Comparison of ENCODE assay signal across 21 cellular contexts in genomic region chr15:63040954-63041353, GRCh38. TPM values are rescaled to one million over a fixed set of nuclear protein-coding genes. Genes with fewer than 3 reads are reported as not detected.
DNase-seq lines count a peak whose midpoint lies in the region; ATAC-seq, FAIRE-seq and TF ChIP-seq lines count a peak whose summit lies in the region.
"Had no signal": no experiment of that assay in that cellular context is flagged by ENCODE, and none has a peak within 500 bp of the region (broad histone marks: within the 10 kb centered on the region; RNA-seq: fewer than 3 reads in every experiment).

No MANE protein-coding gene starts in this region.

- no peak for FAIRE-seq in small intestine (lab: Jason Lieb, UNC)
- FAIRE-seq: frontal cortex had no signal

- TF ChIP-seq CTCF in colonic mucosa (IDR thresholded peaks at IDR 0.05), result no peak
- no peak for TF ChIP-seq CTCF in CD8-positive, alpha-beta T cell (IDR thresholded peaks at IDR 0.05)

- no peaks in the 10 kb centered on the region for H3K9me3 Mint-ChIP-seq in CD8-positive, alpha-beta T cell
- H3K9me3 Mint-ChIP-seq: activated T-helper 2 cell treated with anti-CD3 and anti-CD28 coated beads, Interferon-gamma antibody, Interleukin-2, Interleukin-4, amounts not matched to agents 10 μg/mL and 5 μg/mL and 100 μg/mL, durations not matched to agents 14 hours and 24 hours and 36 hours; stimulated activated naive B cell treated with anti-CD40 and anti-IgM and Interleukin-4, amounts not matched to agents 10 μg/mL and 1 μg/mL and 100 μg/mL, for 72 hours; T-helper 2 cell treated with Interferon-gamma antibody and Interleukin-4, amounts not matched to agents 5 μg/mL and 100 μg/mL, for 36 hours had no signal

- DNase-seq in colonic mucosa, result no peak
- no peak for DNase-seq in left lobe of liver (ENCODE audit: low spot score)
- DNase-seq in SHP77 treated with DMSO at 0.1 percent for 48 hours (lab: John Stamatoyannopoulos, UW), result no peak
- DNase-seq in small intestine, result no peak
- no peak for DNase-seq in CD8-positive, alpha-beta T cell
- no peak for DNase-seq in NCI-H446 (lab: John Stamatoyannopoulos, UW)
- DNase-seq: activated CD4-positive, alpha-beta T cell treated with anti-CD3 and anti-CD28 coated beads, Interleukin-2, amount 50 U/mL, for 1 hour; effector memory CD4-positive, alpha-beta T cell; GM23248; Karpas-422; lower lobe of right lung; NCI-H2029; NCI-H69; stimulated activated CD4-positive, alpha-beta T cell treated with anti-CD3 and anti-CD28 coated beads, Interleukin-4, amount 100 ng/mL, for 4 hours; stimulated activated naive B cell treated with anti-CD40 and anti-IgM and Interleukin-4, amounts not matched to agents 10 μg/mL and 1 μg/mL and 100 μg/mL, for 72 hours had no signal

- H3K4me3 Mint-ChIP-seq in CD8-positive, alpha-beta T cell, result no peak overlapping the region
- H3K4me3 Mint-ChIP-seq: T-helper 2 cell treated with Interferon-gamma antibody and Interleukin-4, amounts not matched to agents 5 μg/mL and 100 μg/mL, for 36 hours had no signal

- H3K27ac ChIP-seq in HUES64 (ENCODE audit: low read depth, low read length), result peak overlapping the region; percentile 28; the same call in 1 of the 2 replicates
- peak overlapping the region; percentile 83 for H3K27ac ChIP-seq in colonic mucosa
- H3K27ac ChIP-seq in skeletal muscle tissue (ENCODE audit: low read depth, low read length), result peak overlapping the region; percentile 94
- no peak overlapping the region for H3K27ac ChIP-seq in small intestine (ENCODE audit: low read depth in 1 of 2, low read length in 1 of 2)
- H3K27ac ChIP-seq in CD8-positive, alpha-beta T cell (ENCODE audit: low read depth, low read length), result no peak overlapping the region
- H3K27ac ChIP-seq: BLaER1, lower lobe of right lung had no signal

- peaks cover 12% of the 10 kb centered on the region for H3K4me1 Mint-ChIP-seq in CD8-positive, alpha-beta T cell (ENCODE audit: low read depth)

- ATAC-seq in left lobe of liver, result peak; percentile 24
- no peak for ATAC-seq in CD8-positive, alpha-beta T cell
- ATAC-seq: lower lobe of right lung; stimulated activated naive B cell treated with anti-CD40 and anti-IgM and Interleukin-4, amounts not matched to agents 10 μg/mL and 1 μg/mL and 100 μg/mL, for 72 hours had no signal

- POLR2A ChIA-PET in CD8-positive, alpha-beta T cell (lab: Charles Lee), result no interaction called here

- peaks cover 53% of the 10 kb centered on the region for H3K27me3 Mint-ChIP-seq in CD8-positive, alpha-beta T cell (ENCODE audit: low read depth)

- H3K4me1 ChIP-seq in HUES64 (ENCODE audit: insufficient read depth, low read length) (peaks cover 37% of the 10 kb centered on the region), colonic mucosa (no peaks in the 10 kb centered on the region), skeletal muscle tissue (ENCODE audit: control insufficient read depth in 3 of 3, insufficient read depth in 3 of 3, low read length in 3 of 3) (peaks cover 16 to 36% (median 26%) of the 10 kb centered on the region in 3 donors), small intestine (ENCODE audit: control insufficient read depth in 2 of 2, insufficient read depth in 1 of 2, low read depth in 1 of 2, low read length in 1 of 2) (peaks cover 0 to 3% of the 10 kb centered on the region in 2 donors)
- H3K4me1 ChIP-seq in CD8-positive, alpha-beta T cell (ENCODE audit: insufficient read depth, low read length), result peaks cover 13% of the 10 kb centered on the region
- H3K4me1 ChIP-seq: BLaER1 had no signal

- H3K9me3 ChIP-seq in HUES64 (ENCODE audit: insufficient read depth, low read depth, low read length) (no peaks in the 10 kb centered on the region), colonic mucosa (no peaks in the 10 kb centered on the region), skeletal muscle tissue (ENCODE audit: control insufficient read depth in 3 of 3, low read length in 3 of 3) (no peaks in the 10 kb centered on the region), small intestine (ENCODE audit: control insufficient read depth, low read depth) (no peaks in the 10 kb centered on the region)
- no peaks in the 10 kb centered on the region for H3K9me3 ChIP-seq in CD8-positive, alpha-beta T cell (ENCODE audit: low read length)
- H3K9me3 ChIP-seq: lower lobe of right lung had no signal

- H3K27ac Mint-ChIP-seq in CD8-positive, alpha-beta T cell, result no peak overlapping the region
- H3K27ac Mint-ChIP-seq: activated T-helper 2 cell treated with anti-CD3 and anti-CD28 coated beads, Interferon-gamma antibody, Interleukin-2, Interleukin-4, amounts not matched to agents 10 μg/mL and 5 μg/mL and 100 μg/mL, durations not matched to agents 14 hours and 24 hours and 36 hours; stimulated activated naive B cell treated with anti-CD40 and anti-IgM and Interleukin-4, amounts not matched to agents 10 μg/mL and 1 μg/mL and 100 μg/mL, for 72 hours; T-helper 2 cell treated with Interferon-gamma antibody and Interleukin-4, amounts not matched to agents 5 μg/mL and 100 μg/mL, for 36 hours had no signal

- H3K27me3 ChIP-seq in HUES64 (ENCODE audit: insufficient read depth, low read length) (no peaks in the 10 kb centered on the region), colonic mucosa (no peaks in the 10 kb centered on the region), skeletal muscle tissue (ENCODE audit: control insufficient read depth in 3 of 3, insufficient read depth in 3 of 3, low read length in 3 of 3) (peaks cover 0 to 14% (median 9%) of the 10 kb centered on the region in 3 donors), small intestine (ENCODE audit: control insufficient read depth in 2 of 2, insufficient read depth in 2 of 2, low read length in 2 of 2) (peaks cover 0 to 17% of the 10 kb centered on the region in 2 donors)
- H3K27me3 ChIP-seq in CD8-positive, alpha-beta T cell (ENCODE audit: insufficient read depth, low read length), result peaks cover 29% of the 10 kb centered on the region

- 73% methylated on average over 6 of the region's 6 CpGs for WGBS in HUES64
- 77 to 82% (median 80%) methylated on average over 6 of the region's 6 CpGs for WGBS in small intestine, 3 donors

- peaks cover 20% of the 10 kb centered on the region for H3K36me3 ChIP-seq in HUES64 (ENCODE audit: insufficient read depth, low read length)
- H3K36me3 ChIP-seq in colonic mucosa, result no peaks in the 10 kb centered on the region
- peaks cover 0 to 7% (median 4%) of the 10 kb centered on the region in 3 donors for H3K36me3 ChIP-seq in skeletal muscle tissue (ENCODE audit: control insufficient read depth in 3 of 3, insufficient read depth in 3 of 3, low read length in 3 of 3)
- no peaks in the 10 kb centered on the region for H3K36me3 ChIP-seq in small intestine (ENCODE audit: control insufficient read depth in 2 of 2, insufficient read depth in 2 of 2, low read length in 2 of 2)
- no peaks in the 10 kb centered on the region for H3K36me3 ChIP-seq in CD8-positive, alpha-beta T cell (ENCODE audit: insufficient read depth, low read length)
- H3K36me3 ChIP-seq: BLaER1, lower lobe of right lung had no signal

- H3K9ac ChIP-seq in HUES64 (ENCODE audit: low read depth, low read length) (peak overlapping the region; percentile 92; the same call in 1 of the 2 replicates), colonic mucosa (ENCODE audit: low read depth in 2 of 2, low read length in 2 of 2) (peak overlapping the region in 1 of 2 donors; percentile 95), skeletal muscle tissue (ENCODE audit: low read depth in 1 of 3, low read length in 3 of 3) (peak overlapping the region; percentile 68 to 91 (median 85))
- H3K9ac ChIP-seq: BLaER1 had no signal

- CTCF ChIA-PET in CD8-positive, alpha-beta T cell (lab: Charles Lee), result interaction anchor here (1.0 to 2.9 kb wide), 2 partner anchors 7 to 53 kb away, joined by 3 to 15 read pairs; no protein-coding TSS in a partner anchor

- no peaks in the 10 kb centered on the region for H3K36me3 Mint-ChIP-seq in CD8-positive, alpha-beta T cell
- H3K36me3 Mint-ChIP-seq: stimulated activated naive B cell treated with anti-CD40 and anti-IgM and Interleukin-4, amounts not matched to agents 10 μg/mL and 1 μg/mL and 100 μg/mL, for 72 hours had no signal

- intact Hi-C loops in colonic mucosa (cut with DNase I), result loop anchor here (5.0 to 10.0 kb wide), 2 partner anchors 194 to 364 kb away; no protein-coding TSS in a partner anchor
- intact Hi-C loops in CD8-positive, alpha-beta T cell (cut with DNase I, micrococcal nuclease), result no loop called here

- H3K4me3 ChIP-seq in HUES64 (ENCODE audit: low read length) (peak overlapping the region; percentile 97), colonic mucosa (no peak overlapping the region), skeletal muscle tissue (ENCODE audit: low read length in 3 of 3) (peak overlapping the region; percentile 3 to 69 (median 67)), small intestine (ENCODE audit: low read depth in 1 of 2, low read length in 2 of 2) (no peak overlapping the region)
- H3K4me3 ChIP-seq in CD8-positive, alpha-beta T cell (ENCODE audit: low read depth, low read length), result no peak overlapping the region
- H3K4me3 ChIP-seq: BLaER1 had no signal

RNA-seq across cellular contexts. Expression of gene TPM1, which starts 1.6 kb away (rescaled TPM):
- polyA plus RNA-seq in HUES64 (2013, experiment 1 of 2), result 315 TPM
- 324 TPM for polyA plus RNA-seq in HUES64 (2013, experiment 2 of 2)
- total RNA-seq in colonic mucosa (100 to 1,000 TPM; 423 to 769 TPM), left lobe of liver (52.6 TPM), skeletal muscle tissue (4,149 TPM)
- polyA plus RNA-seq in small intestine, result 100 to 1,000 TPM; 353 to 542 (median 411) TPM
- total RNA-seq in CD8-positive, alpha-beta T cell, result 1 to 10 TPM; 8.6 to 9.4 TPM

Comparison
In these comparisons a context has a peak if more than half of its experiments do, and no peak if none do; other contexts are left out.
1. H3K27ac ChIP-seq: peak in HUES64 (single experiment), colonic mucosa (single experiment) and skeletal muscle tissue (single experiment); none in small intestine (0 of 2) and CD8-positive, alpha-beta T cell (single experiment).
2. H3K4me3 ChIP-seq: peak in HUES64 (single experiment) and skeletal muscle tissue (3 of 3); none in colonic mucosa (single experiment), small intestine (0 of 2) and CD8-positive, alpha-beta T cell (single experiment).